In genomic region chr11:587978-588380, GRCh38 we compare ENCODE assay signal across 10 cellular contexts. TPM values are rescaled to one million over a fixed set of nuclear protein-coding genes. Genes with fewer than 3 reads are reported as not detected.
A peak's percentile ranks its signal among the peaks of the same experiment; 100 is the strongest.
DNase-seq lines count a peak whose midpoint lies in the region; ATAC-seq and TF ChIP-seq lines count a peak whose summit lies in the region.
"Had no signal": no experiment of that assay in that cellular context is flagged by ENCODE, and none has a peak within 500 bp of the region (broad histone marks: within the 10 kb centered on the region; RNA-seq: fewer than 3 reads in every experiment).

No MANE protein-coding gene starts in this region.

- H3K4me3 Mint-ChIP-seq in activated naive CD4-positive, alpha-beta T cell treated with anti-CD3 and anti-CD28 coated beads, Interleukin-2, amount 10 ng/mL, durations not matched to agents 7 days and 5 days = peak overlapping the region; percentile 60

- intact Hi-C loops in Right ventricle myocardium superior (cut with DNase I) (no loop called here), cardiac septum (cut with DNase I) (no loop called here), stomach (cut with DNase I; ENCODE audit: low total_unique reads) (no loop called here)

- H3K4me1 ChIP-seq in mesodermal cell (ENCODE audit: control insufficient read depth, insufficient read depth, low read length, poor library complexity, severe bottlenecking) (peaks cover 13% of the 10 kb centered on the region), stomach (peaks cover 0 to 32% (median 6%) of the 10 kb centered on the region in 4 donors)

- H3K9me3 Mint-ChIP-seq in activated naive CD4-positive, alpha-beta T cell treated with anti-CD3 and anti-CD28 coated beads, Interleukin-2, amount 10 ng/mL, durations not matched to agents 7 days and 5 days = no peaks in the 10 kb centered on the region

- peaks cover 62% of the 10 kb centered on the region for H3K36me3 Mint-ChIP-seq in activated naive CD4-positive, alpha-beta T cell treated with anti-CD3 and anti-CD28 coated beads, Interleukin-2, amount 10 ng/mL, durations not matched to agents 7 days and 5 days

- DNase-seq in Right ventricle myocardium superior (no peak), cardiac septum (ENCODE audit: low spot score) (no peak), stomach (no peak), DMS153 treated with DMSO at 0.1 percent for 48 hours (lab: John Stamatoyannopoulos, UW; ENCODE audit: unreplicated experiment) (no peak), MG63 (no peak)
- peak; percentile 80 for DNase-seq in activated naive CD4-positive, alpha-beta T cell treated with anti-CD3 and anti-CD28 coated beads, Interleukin-2, amount 10 ng/mL, durations not matched to agents 7 days and 5 days

- H3K27me3 Mint-ChIP-seq in activated naive CD4-positive, alpha-beta T cell treated with anti-CD3 and anti-CD28 coated beads, Interleukin-2, amount 10 ng/mL, durations not matched to agents 7 days and 5 days = no peaks in the 10 kb centered on the region

- H3K27me3 ChIP-seq in stomach (no peaks in the 10 kb centered on the region), MG63 (no peaks in the 10 kb centered on the region)

- H3K27ac ChIP-seq in mesodermal cell (ENCODE audit: low read depth, low read length, severe bottlenecking) (peak overlapping the region; percentile 69), stomach (peak overlapping the region in 3 of 5 donors; percentile 54 to 60 (median 54))

- H3K9me3 ChIP-seq in mesodermal cell (ENCODE audit: control insufficient read depth, low read length) (no peaks in the 10 kb centered on the region), stomach (no peaks in the 10 kb centered on the region), MG63 (no peaks in the 10 kb centered on the region)

- H3K4me1 Mint-ChIP-seq in activated naive CD4-positive, alpha-beta T cell treated with anti-CD3 and anti-CD28 coated beads, Interleukin-2, amount 10 ng/mL, durations not matched to agents 7 days and 5 days = peaks cover 35% of the 10 kb centered on the region

- H3K27ac Mint-ChIP-seq in activated naive CD4-positive, alpha-beta T cell treated with anti-CD3 and anti-CD28 coated beads, Interleukin-2, amount 10 ng/mL, durations not matched to agents 7 days and 5 days = peak overlapping the region; percentile 99

- no peak for TF ChIP-seq CTCF in stomach (IDR thresholded peaks at IDR 0.05)

- no peak for TF ChIP-seq POLR2A in stomach (IDR thresholded peaks at IDR 0.05)

- CTCF ChIA-PET in activated naive CD4-positive, alpha-beta T cell treated with anti-CD3 and anti-CD28 coated beads, Interleukin-2, amount 10 ng/mL, durations not matched to agents 7 days and 5 days (lab: Charles Lee) = interaction anchor here (0.8 to 1.9 kb wide), 2 partner anchors 10 to 33 kb away, joined by 3 to 5 read pairs; no protein-coding TSS in a partner anchor

- ATAC-seq in Right ventricle myocardium superior (ENCODE audit: poor library complexity) = peak; percentile 22
- no peak for ATAC-seq in HG03039 (IDR thresholded peaks at IDR 0.05; ENCODE audit: unreplicated experiment)

- 82 to 88% methylated on average over 3 to 6 of the region's 6 CpGs for WGBS in mesodermal cell (ENCODE audit: insufficient coverage in 2 of 2), 2 experiments
- 58 to 70% (median 60%) methylated on average over 6 of the region's 6 CpGs for WGBS in stomach, 5 donors

- no peak overlapping the region for H3K4me3 ChIP-seq in mesodermal cell (ENCODE audit: extremely low read depth, insufficient read depth, low read length, poor library complexity, severe bottlenecking)
- H3K4me3 ChIP-seq in stomach = no peak overlapping the region
- H3K4me3 ChIP-seq in MG63 = no peak overlapping the region

- TF ChIP-seq EP300 in stomach (IDR thresholded peaks at IDR 0.05) = no peak

- H3K36me3 ChIP-seq in mesodermal cell (ENCODE audit: control insufficient read depth, insufficient read depth, low read length) = peaks cover 85% of the 10 kb centered on the region
- H3K36me3 ChIP-seq in stomach = peaks cover 71 to 97% (median 95%) of the 10 kb centered on the region in 4 donors
- peaks cover 85% of the 10 kb centered on the region for H3K36me3 ChIP-seq in MG63

RNA-seq across cellular contexts. Expression of gene PHRF1, which starts 11.7 kb away (rescaled TPM):
- 16.5 TPM for total RNA-seq in Right ventricle myocardium superior
- total RNA-seq in cardiac septum = 20.9 TPM
- polyA plus RNA-seq in mesodermal cell (2013, experiment 1 of 2) = 22.1 TPM
- polyA plus RNA-seq in mesodermal cell (2013, experiment 2 of 2) = 18.6 TPM
- total RNA-seq in stomach = 10 to 100 TPM; 17.5 to 60.8 (median 29.9) TPM
- 10 to 100 TPM in 1 of 3 donors, 1 to 10 TPM in 2; 7.9 to 14.8 (median 9.4) TPM for polyA plus RNA-seq in stomach
- total RNA-seq in MG63 (2014; rRNA removed; shearing (Covaris generic); ENCODE audit: low replicate concordance) = 35.4 and 55.2 TPM in 2 replicates

RNA-seq across cellular contexts. Expression of gene RASSF7, which starts 27.2 kb away (rescaled TPM):
- total RNA-seq in Right ventricle myocardium superior (4.4 TPM), cardiac septum (2.6 TPM), stomach (100 to 1,000 TPM in 2 of 5 donors, 10 to 100 TPM in 3; 16.7 to 330 (median 86.6) TPM)
- polyA plus RNA-seq in mesodermal cell (2013, experiment 1 of 2) = 5.1 TPM
- polyA plus RNA-seq in mesodermal cell (2013, experiment 2 of 2) = 3.9 TPM
- 100 to 1,000 TPM in 2 of 3 donors, 10 to 100 TPM in 1; 73.0 to 121 (median 103) TPM for polyA plus RNA-seq in stomach
- total RNA-seq in MG63 (2014; rRNA removed; shearing (Covaris generic); ENCODE audit: low replicate concordance) = 3.0 and 25.8 TPM in 2 replicates

RNA-seq across cellular contexts. Expression of gene LMNTD2, which starts 27.4 kb away (rescaled TPM):
- 0.22 TPM for total RNA-seq in Right ventricle myocardium superior
- total RNA-seq in cardiac septum = 0.40 TPM
- 1.3 TPM for polyA plus RNA-seq in mesodermal cell (2013, experiment 1 of 2)
- 1.3 TPM for polyA plus RNA-seq in mesodermal cell (2013, experiment 2 of 2)
- 10 to 100 TPM in 3 of 5 donors, 1 to 10 TPM in 1, under 1 TPM in 1; 0.55 to 92.7 (median 12.8) TPM for total RNA-seq in stomach
- 1 to 10 TPM; 6.3 to 9.2 (median 7.2) TPM for polyA plus RNA-seq in stomach
- 0.20 and 0.30 TPM in 2 replicates for total RNA-seq in MG63 (2014; rRNA removed; shearing (Covaris generic); ENCODE audit: low replicate concordance)

RNA-seq across cellular contexts. Expression of gene IRF7, which starts 27.8 kb away (rescaled TPM):
- 7.5 TPM for total RNA-seq in Right ventricle myocardium superior
- 9.7 TPM for total RNA-seq in cardiac septum
- polyA plus RNA-seq in mesodermal cell (2013, experiment 1 of 2) = 11.2 TPM
- polyA plus RNA-seq in mesodermal cell (2013, experiment 2 of 2) = 7.4 TPM
- total RNA-seq in stomach = 10 to 100 TPM in 4 of 5 donors, 1 to 10 TPM in 1; 5.7 to 49.1 (median 22.5) TPM
- polyA plus RNA-seq in stomach = 10 to 100 TPM; 33.0 to 43.8 (median 40.8) TPM
- total RNA-seq in MG63 (2014; rRNA removed; shearing (Covaris generic); ENCODE audit: low replicate concordance) = 9.1 and 10.1 TPM in 2 replicates

RNA-seq across cellular contexts. Expression of gene CDHR5, which starts 36.8 kb away (rescaled TPM):
- total RNA-seq in Right ventricle myocardium superior (not detected), cardiac septum (not detected), stomach (10 to 100 TPM in 1 of 5 donors, 1 to 10 TPM in 4; 2.7 to 92.1 (median 5.5) TPM)
- polyA plus RNA-seq in mesodermal cell (2013, experiment 1 of 2) = not detected
- polyA plus RNA-seq in mesodermal cell (2013, experiment 2 of 2) = not detected
- polyA plus RNA-seq in stomach = 1 to 10 TPM in 1 of 3 donors, under 1 TPM in 2; 0.38 to 2.2 (median 0.92) TPM
- total RNA-seq in MG63 (2014; rRNA removed; shearing (Covaris generic); ENCODE audit: low replicate concordance) = not detected in 2 replicates
- polyA plus RNA-seq: BJ, neural cell had no signal
